17 cellular contexts compared by ENCODE assay signal in genomic region chr13:37486171-37486661, GRCh38.
DNase-seq lines count a peak whose midpoint lies in the region; TF ChIP-seq lines count a peak whose summit lies in the region.
"Had no signal": no experiment of that assay in that cellular context is flagged by ENCODE, and none has a peak within 500 bp of the region (broad histone marks: within the 10 kb centered on the region; RNA-seq: fewer than 3 reads in every experiment).

No MANE protein-coding gene starts in this region.

- peak overlapping the region; percentile 38 for H2AFZ ChIP-seq in osteoblast (ENCODE audit: low read length)

- no peak for TF ChIP-seq CTCF in osteoblast (IDR thresholded peaks at IDR 0.05; ENCODE audit: extremely low read depth, low read depth, low read length)

- no peaks in the 10 kb centered on the region for H3K27me3 ChIP-seq in osteoblast (ENCODE audit: insufficient read depth, low read length)
- H3K27me3 ChIP-seq: right atrium auricular region had no signal

- no peaks in the 10 kb centered on the region for H3K9me3 ChIP-seq in osteoblast (ENCODE audit: low read depth, low read length)
- H3K9me3 ChIP-seq: right atrium auricular region had no signal

- no peaks in the 10 kb centered on the region for H3K79me2 ChIP-seq in osteoblast (ENCODE audit: insufficient read depth, low read length)

- H4K20me1 ChIP-seq in osteoblast (ENCODE audit: insufficient read depth, low read length): no peaks in the 10 kb centered on the region

- H3K27ac ChIP-seq in osteoblast (ENCODE audit: low read depth, low read length): peak overlapping the region; percentile 96
- H3K27ac ChIP-seq: 22Rv1, right atrium auricular region had no signal

- peak overlapping the region; percentile 63 for H3K4me3 ChIP-seq in osteoblast (ENCODE audit: insufficient read depth, low read length)
- H3K4me3 ChIP-seq: right atrium auricular region had no signal

- peak overlapping the region; percentile 84 for H3K4me2 ChIP-seq in osteoblast (ENCODE audit: insufficient read depth, low read length)

- H3K4me1 ChIP-seq in osteoblast (ENCODE audit: insufficient read depth, low read length): peaks cover 55% of the 10 kb centered on the region
- H3K4me1 ChIP-seq: right atrium auricular region had no signal

- H3K36me3 ChIP-seq in osteoblast (ENCODE audit: insufficient read depth, low read length): no peaks in the 10 kb centered on the region
- H3K36me3 ChIP-seq: right atrium auricular region had no signal

- DNase-seq in DMS153 (lab: John Stamatoyannopoulos, UW) (peak; percentile 3), DMS153 treated with DMSO at 0.1 percent for 48 hours (lab: John Stamatoyannopoulos, UW; ENCODE audit: unreplicated experiment) (no peak), OCI-M1 (lab: John Stamatoyannopoulos, UW) (peak; percentile 64), dermis microvascular lymphatic vessel endothelial cell (ENCODE audit: low read depth in 2 of 2) (peak; percentile 8 to 11), osteoblast (ENCODE audit: insufficient read length, low spot score, missing footprints) (no peak), NCI-H2196 (lab: John Stamatoyannopoulos, UW; ENCODE audit: unreplicated experiment) (no peak), NCI-H748 treated with DMSO at 0.1 percent for 48 hours (lab: John Stamatoyannopoulos, UW) (no peak), germinal center (ENCODE audit: low spot score) (no peak)
- DNase-seq: activated CD4-positive, alpha-beta memory T cell treated with anti-CD3 and anti-CD28 coated beads, Interleukin-2, amount 10 ng/mL, durations not matched to agents 7 days and 5 days; activated CD4-positive, CD25-positive, alpha-beta regulatory T cell; activated naive CD4-positive, alpha-beta T cell treated with anti-CD3 and anti-CD28 coated beads for 36 hours; aorta; immature natural killer cell; NCI-H146; stimulated activated CD4-positive, alpha-beta T cell treated with anti-CD3 and anti-CD28 coated beads, Interleukin-15, amount 100 ng/mL, for 24 hours had no signal

Comparison
In these comparisons a context has a peak if more than half of its experiments do, and no peak if none do; other contexts are left out.
1. DNase-seq: peak in DMS153 (single experiment), OCI-M1 (single experiment) and dermis microvascular lymphatic vessel endothelial cell (2 of 2); none in DMS153 treated with DMSO at 0.1 percent for 48 hours (single experiment), osteoblast (single experiment), NCI-H2196 (single experiment), NCI-H748 treated with DMSO at 0.1 percent for 48 hours (single experiment) and germinal center (single experiment).